15 cellular contexts compared by ENCODE assay signal in genomic region chr22:21591695-21592094, GRCh38. TPM values are rescaled to one million over a fixed set of nuclear protein-coding genes. Genes with fewer than 3 reads are reported as not detected.
DNase-seq lines count a peak whose midpoint lies in the region; ATAC-seq, FAIRE-seq and TF ChIP-seq lines count a peak whose summit lies in the region.
"Had no signal": no experiment of that assay in that cellular context is flagged by ENCODE, and none has a peak within 500 bp of the region (broad histone marks: within the 10 kb centered on the region; RNA-seq: fewer than 3 reads in every experiment).

No MANE protein-coding gene starts in this region.

- peak overlapping the region in 3 of 5 experiments; percentile 66 to 74 (median 73) for H3K27ac Mint-ChIP-seq in brain
- peak overlapping the region in 9 of 10 donors; percentile 40 to 89 (median 77) for H3K27ac Mint-ChIP-seq in naive thymus-derived CD8-positive, alpha-beta T cell

- H3K36me3 ChIP-seq in BLaER1 treated with 17β-estradiol and CSF1 and Interleukin-3, amounts not matched to agents 10 nM and 100 nM, result peaks cover 54 to 92% (median 71%) of the 10 kb centered on the region in 11 experiments
- H3K36me3 ChIP-seq in MG63, result peaks cover 51% of the 10 kb centered on the region
- H3K36me3 ChIP-seq in HepG2 (replicated peaks in 1 of 2; ENCODE audit: control insufficient read depth in 1 of 2, insufficient read depth in 2 of 2, low read length in 2 of 2), result peaks cover 22 to 79% of the 10 kb centered on the region in 2 experiments
- H3K36me3 ChIP-seq: breast epithelium had no signal

- peak overlapping the region in 1 of 11 experiments; percentile 3; a peak in 1 of 22 replicates for H3K9ac ChIP-seq in BLaER1 treated with 17β-estradiol and CSF1 and Interleukin-3, amounts not matched to agents 10 nM and 100 nM
- no peak overlapping the region for H3K9ac ChIP-seq in HepG2 (ENCODE audit: insufficient read depth, low read depth, low read length)

- H2AFZ ChIP-seq in HepG2 (ENCODE audit: low read length), result no peak overlapping the region

- no peak for TF ChIP-seq RAD21 in HepG2 (CRISPR knock-in tag; IDR thresholded peaks at IDR 0.05)

- 100% methylated on average over 9 of the region's 9 CpGs for WGBS in HepG2 (ENCODE audit: low lambda C conversion rate)

- H3K27ac ChIP-seq in BLaER1 treated with 17β-estradiol and CSF1 and Interleukin-3, amounts not matched to agents 10 nM and 100 nM, result 0 out of 22 replicates have a peak overlapping the region, but pooled peaks of 1 of the 11 experiments have one; percentile 3
- no peak overlapping the region for H3K27ac ChIP-seq in HepG2 (ENCODE audit: extremely low read length, insufficient read depth, low read length)
- H3K27ac ChIP-seq: epithelial cell of prostate had no signal

- TF ChIP-seq EP300 in HepG2 (IDR thresholded peaks at IDR 0.05; ENCODE audit: low read depth in 2 of 2, low read length in 2 of 2) (no peak), HepG2 (CRISPR knock-in tag; IDR thresholded peaks at IDR 0.05; ENCODE audit: borderline replicate concordance) (no peak)

- H3K4me3 Mint-ChIP-seq in brain, result no peak overlapping the region
- H3K4me3 Mint-ChIP-seq in naive thymus-derived CD8-positive, alpha-beta T cell, result peak overlapping the region in 5 of 10 donors; percentile 2 to 59 (median 16)

- in situ Hi-C loops in HepG2 (cut with HindIII; ENCODE audit: extremely low pct_ligation_motif_present, low pct_unique_long_range_greater_than_20kb), result no loop called here

- H3K79me2 ChIP-seq in HepG2 (ENCODE audit: insufficient read depth, low read length), result peaks cover 89% of the 10 kb centered on the region

- no peaks in the 10 kb centered on the region for H3K9me3 Mint-ChIP-seq in brain
- peaks cover 0 to 2% (median 0%) of the 10 kb centered on the region in 9 donors for H3K9me3 Mint-ChIP-seq in naive thymus-derived CD8-positive, alpha-beta T cell

- no peak overlapping the region for H3K4me3 ChIP-seq in BLaER1 treated with 17β-estradiol and CSF1 and Interleukin-3, amounts not matched to agents 10 nM and 100 nM
- H3K4me3 ChIP-seq in MG63 (no peak overlapping the region), HepG2 (replicated peaks in 1 of 3; ENCODE audit: insufficient read depth in 1 of 3, low read depth in 2 of 3, low read length in 3 of 3) (no peak overlapping the region)
- H3K4me3 ChIP-seq: breast epithelium had no signal

- peaks cover 31% of the 10 kb centered on the region for H3K4me1 Mint-ChIP-seq in brain
- peaks cover 42 to 85% (median 73%) of the 10 kb centered on the region in 4 donors for H3K4me1 Mint-ChIP-seq in naive thymus-derived CD8-positive, alpha-beta T cell

- H3K9me3 ChIP-seq in BLaER1 treated with 17β-estradiol and CSF1 and Interleukin-3, amounts not matched to agents 10 nM and 100 nM (replicated peaks in 1 of 11), result no peaks in the 10 kb centered on the region
- no peaks in the 10 kb centered on the region for H3K9me3 ChIP-seq in MG63
- no peaks in the 10 kb centered on the region for H3K9me3 ChIP-seq in HepG2 (ENCODE audit: low read length)
- H3K9me3 ChIP-seq: breast epithelium had no signal

- no peaks in the 10 kb centered on the region for H3K27me3 ChIP-seq in BLaER1 treated with 17β-estradiol and CSF1 and Interleukin-3, amounts not matched to agents 10 nM and 100 nM
- H3K27me3 ChIP-seq in MG63, result no peaks in the 10 kb centered on the region
- H3K27me3 ChIP-seq in HepG2 (ENCODE audit: control insufficient read depth in 1 of 2, insufficient read depth in 2 of 2, low read length in 2 of 2), result no peaks in the 10 kb centered on the region
- H3K27me3 ChIP-seq: breast epithelium had no signal

- TF ChIP-seq CTCF in brain (conservative IDR thresholded peaks at IDR 0.05) (no peak), HepG2 (CRISPR knock-in tag; IDR thresholded peaks at IDR 0.05) (no peak)

- H4K20me1 ChIP-seq in BLaER1 treated with 17β-estradiol and CSF1 and Interleukin-3, amounts not matched to agents 10 nM and 100 nM, result peaks cover 100% of the 10 kb centered on the region in 11 experiments
- H4K20me1 ChIP-seq in HepG2 (ENCODE audit: insufficient read depth, low read length), result peaks cover 65% of the 10 kb centered on the region

- TF ChIP-seq POLR2A in HepG2 (IDR thresholded peaks at IDR 0.05; ENCODE audit: insufficient read depth in 1 of 2, low read depth in 2 of 2, low read length in 2 of 2), result no peak

- H3K36me3 Mint-ChIP-seq in brain, result peaks cover 56% of the 10 kb centered on the region
- peaks cover 15 to 53% (median 18%) of the 10 kb centered on the region in 3 donors for H3K36me3 Mint-ChIP-seq in naive thymus-derived CD8-positive, alpha-beta T cell

- no peak for FAIRE-seq in HepG2 (lab: Jason Lieb, UNC)

- DNase-seq in MG63 (peak; percentile 70), HepG2 (ENCODE audit: low spot score) (no peak), NCI-H748 treated with DMSO at 0.1 percent for 48 hours (lab: John Stamatoyannopoulos, UW) (no peak)
- DNase-seq in naive thymus-derived CD8-positive, alpha-beta T cell, result no peak
- DNase-seq: AML-193, EL, mesendoderm, NCI-H2227 treated with DMSO at 0.1 percent for 48 hours, RPMI8226 had no signal

- CTCF ChIA-PET in HepG2 (lab: Yijun Ruan, JAX; ENCODE audit: low intra/inter-chr PET ratio, low total read pairs), result no interaction called here

- peak in 1 of 2 donors; percentile 23 for ATAC-seq in naive thymus-derived CD8-positive, alpha-beta T cell
- ATAC-seq in HepG2 (no peak), HG02884 (IDR thresholded peaks at IDR 0.05; ENCODE audit: unreplicated experiment) (no peak)
- ATAC-seq in activated CD4-positive, CD25-positive, alpha-beta regulatory T cell treated with anti-CD3 and anti-CD28 coated beads, Interleukin-2, amount 50 U/mL, for 24 hours, result no peak

- no TSS peak for BruUV-seq in HepG2 (replicated peaks; lab: Mats Ljungman, UMichigan)

- intact Hi-C loops in HepG2 (cut with micrococcal nuclease; ENCODE audit: unreplicated experiment), result loop anchor here (5.0 kb wide), 1 partner anchor 51 kb away; the partner anchor contains the start of gene SDF2L1

- H3K4me1 ChIP-seq in BLaER1 treated with 17β-estradiol and CSF1 and Interleukin-3, amounts not matched to agents 10 nM and 100 nM, result peaks cover 45 to 71% (median 52%) of the 10 kb centered on the region in 10 experiments
- H3K4me1 ChIP-seq in HepG2 (ENCODE audit: insufficient read depth, low read length), result no peaks in the 10 kb centered on the region

- H3K4me2 ChIP-seq in BLaER1 treated with 17β-estradiol and CSF1 and Interleukin-3, amounts not matched to agents 10 nM and 100 nM, result peak overlapping the region in 8 of 11 experiments; percentile 30 to 76 (median 60); a peak in 15 of 22 replicates
- H3K4me2 ChIP-seq in HepG2 (ENCODE audit: low read depth, low read length), result no peak overlapping the region

- POLR2A ChIA-PET in naive thymus-derived CD8-positive, alpha-beta T cell (lab: Charles Lee), result interaction anchor here (0.5 kb wide), 1 partner anchor 20 kb away, joined by 4 read pairs; no protein-coding TSS in a partner anchor
- POLR2A ChIA-PET in HepG2 (lab: Yijun Ruan, JAX), result no interaction called here

- H3K27me3 Mint-ChIP-seq in brain, result no peaks in the 10 kb centered on the region
- H3K27me3 Mint-ChIP-seq in naive thymus-derived CD8-positive, alpha-beta T cell, result no peaks in the 10 kb centered on the region

RNA-seq across cellular contexts. Expression of gene UBE2L3, which starts 24.2 kb away (rescaled TPM):
- 35.8 and 37.1 TPM in 2 replicates for total RNA-seq in MG63 (2014; rRNA removed; shearing (Covaris generic); ENCODE audit: low replicate concordance)
- polyA plus RNA-seq in brain (ENCODE audit: insufficient read depth, low read depth, low replicate concordance) (89.0 TPM), HepG2 (2011; rRNA removed) (28.4 and 30.2 TPM in 2 replicates)
- total RNA-seq in naive thymus-derived CD8-positive, alpha-beta T cell, result 10 to 100 TPM; 33.3 to 34.5 TPM
- polyA plus RNA-seq in naive thymus-derived CD8-positive, alpha-beta T cell, result 10 to 100 TPM; 88.4 to 97.6 (median 96.8) TPM
- total RNA-seq in HepG2 (2016; rRNA removed; fragmentation: Illumina TruSeq; extraction: Trizol), result 58.1 and 74.0 TPM in 2 replicates
- 18.9 and 21.0 TPM in 2 replicates for total RNA-seq in HepG2 (2016; cell fraction: cytosol; rRNA removed; fragmentation: Illumina TruSeq; extraction: Trizol; ENCODE audit: low read depth)
- total RNA-seq in HepG2 (2016; cell fraction: insoluble cytoplasmic fraction; rRNA removed; fragmentation: Illumina TruSeq; extraction: Trizol), result 54.7 and 71.2 TPM in 2 replicates
- 28.3 and 30.3 TPM in 2 replicates for total RNA-seq in HepG2 (2016; cell fraction: membrane; rRNA removed; fragmentation: Illumina TruSeq; extraction: Trizol)
- 19.5 and 20.6 TPM in 2 replicates for total RNA-seq in HepG2 (2016; cell fraction: nucleus; rRNA removed; fragmentation: Illumina TruSeq; extraction: Trizol)
- polyA plus RNA-seq in HepG2 (2011; cell fraction: cytosol; rRNA removed), result 23.5 and 29.7 TPM in 2 replicates
- polyA plus RNA-seq in HepG2 (2011; cell fraction: nucleus; rRNA removed), result 6.3 and 8.9 TPM in 2 replicates
- 34.6 and 41.4 TPM in 2 replicates for polyA plus RNA-seq in HepG2 (2012)
- 22.0 and 22.8 TPM in 2 replicates for polyA plus RNA-seq in HepG2 (2016; cell fraction: cytosol; fragmentation: Illumina TruSeq; extraction: Trizol; ENCODE audit: low read depth)
- 108 and 112 TPM in 2 replicates for polyA plus RNA-seq in HepG2 (2016; cell fraction: insoluble cytoplasmic fraction; fragmentation: Illumina TruSeq; extraction: Trizol; ENCODE audit: low read depth)
- polyA plus RNA-seq in HepG2 (2016; cell fraction: membrane; fragmentation: Illumina TruSeq; extraction: Trizol; ENCODE audit: low read depth), result 30.8 and 30.9 TPM in 2 replicates
- polyA plus RNA-seq in HepG2 (2016; cell fraction: nucleus; fragmentation: Illumina TruSeq; extraction: Trizol; ENCODE audit: insufficient read depth, low read depth), result 38.8 and 39.3 TPM in 2 replicates
- polyA minus RNA-seq in HepG2 (2011; rRNA and poly(A)+ RNA removed; ENCODE audit: low replicate concordance), result 22.7 and 33.2 TPM in 2 replicates
- 16.1 and 16.5 TPM in 2 replicates for polyA minus RNA-seq in HepG2 (2011; cell fraction: cytosol; rRNA and poly(A)+ RNA removed)
- 8.5 and 11.7 TPM in 2 replicates for polyA minus RNA-seq in HepG2 (2011; cell fraction: nucleus; rRNA and poly(A)+ RNA removed)

RNA-seq across cellular contexts. Expression of gene YDJC, which starts 38.1 kb away (rescaled TPM):
- 70.3 and 78.4 TPM in 2 replicates for total RNA-seq in MG63 (2014; rRNA removed; shearing (Covaris generic); ENCODE audit: low replicate concordance)
- polyA plus RNA-seq in brain (ENCODE audit: insufficient read depth, low read depth, low replicate concordance), result 16.1 TPM
- total RNA-seq in naive thymus-derived CD8-positive, alpha-beta T cell, result 10 to 100 TPM; 48.8 to 54.0 TPM
- 10 to 100 TPM; 38.0 to 68.9 (median 53.6) TPM for polyA plus RNA-seq in naive thymus-derived CD8-positive, alpha-beta T cell
- total RNA-seq in HepG2 (2016; rRNA removed; fragmentation: Illumina TruSeq; extraction: Trizol), result 27.0 and 32.0 TPM in 2 replicates
- 18.2 and 18.6 TPM in 2 replicates for total RNA-seq in HepG2 (2016; cell fraction: cytosol; rRNA removed; fragmentation: Illumina TruSeq; extraction: Trizol; ENCODE audit: low read depth)
- 28.2 and 30.6 TPM in 2 replicates for total RNA-seq in HepG2 (2016; cell fraction: insoluble cytoplasmic fraction; rRNA removed; fragmentation: Illumina TruSeq; extraction: Trizol)
- 30.4 and 39.2 TPM in 2 replicates for total RNA-seq in HepG2 (2016; cell fraction: membrane; rRNA removed; fragmentation: Illumina TruSeq; extraction: Trizol)
- 14.3 and 16.0 TPM in 2 replicates for total RNA-seq in HepG2 (2016; cell fraction: nucleus; rRNA removed; fragmentation: Illumina TruSeq; extraction: Trizol)
- polyA plus RNA-seq in HepG2 (2011; rRNA removed), result 15.3 and 19.9 TPM in 2 replicates
- 15.7 and 30.3 TPM in 2 replicates for polyA plus RNA-seq in HepG2 (2011; cell fraction: cytosol; rRNA removed)
- 42.4 and 43.1 TPM in 2 replicates for polyA plus RNA-seq in HepG2 (2011; cell fraction: nucleus; rRNA removed)
- polyA plus RNA-seq in HepG2 (2012), result 10.8 and 14.7 TPM in 2 replicates
- 20.1 and 25.1 TPM in 2 replicates for polyA plus RNA-seq in HepG2 (2016; cell fraction: cytosol; fragmentation: Illumina TruSeq; extraction: Trizol; ENCODE audit: low read depth)
- polyA plus RNA-seq in HepG2 (2016; cell fraction: insoluble cytoplasmic fraction; fragmentation: Illumina TruSeq; extraction: Trizol; ENCODE audit: low read depth), result 30.6 and 33.5 TPM in 2 replicates
- polyA plus RNA-seq in HepG2 (2016; cell fraction: membrane; fragmentation: Illumina TruSeq; extraction: Trizol; ENCODE audit: low read depth), result 32.1 and 32.9 TPM in 2 replicates
- 31.4 and 34.1 TPM in 2 replicates for polyA plus RNA-seq in HepG2 (2016; cell fraction: nucleus; fragmentation: Illumina TruSeq; extraction: Trizol; ENCODE audit: insufficient read depth, low read depth)
- polyA minus RNA-seq in HepG2 (2011; rRNA and poly(A)+ RNA removed; ENCODE audit: low replicate concordance), result 24.6 and 29.4 TPM in 2 replicates
- 8.5 and 10.8 TPM in 2 replicates for polyA minus RNA-seq in HepG2 (2011; cell fraction: cytosol; rRNA and poly(A)+ RNA removed)
- polyA minus RNA-seq in HepG2 (2011; cell fraction: nucleus; rRNA and poly(A)+ RNA removed), result 11.7 and 13.1 TPM in 2 replicates

RNA-seq across cellular contexts. Expression of gene RIMBP3C, which starts 40.4 kb away (rescaled TPM):
- total RNA-seq in MG63 (2014; rRNA removed; shearing (Covaris generic); ENCODE audit: low replicate concordance), result 0.30 and 0.49 TPM in 2 replicates
- polyA plus RNA-seq in brain (ENCODE audit: insufficient read depth, low read depth, low replicate concordance), result not detected
- 1 to 10 TPM; 3.2 to 3.5 TPM for total RNA-seq in naive thymus-derived CD8-positive, alpha-beta T cell
- under 1 TPM in 2 of 3 donors, not detected in 1; 0.39 to 0.55 TPM for polyA plus RNA-seq in naive thymus-derived CD8-positive, alpha-beta T cell
- 0.11 and 0.15 TPM in 2 replicates for total RNA-seq in HepG2 (2016; rRNA removed; fragmentation: Illumina TruSeq; extraction: Trizol)
- total RNA-seq in HepG2 (2016; cell fraction: cytosol; rRNA removed; fragmentation: Illumina TruSeq; extraction: Trizol; ENCODE audit: low read depth), result not detected in 2 replicates
- 0.13 and 0.16 TPM in 2 replicates for total RNA-seq in HepG2 (2016; cell fraction: insoluble cytoplasmic fraction; rRNA removed; fragmentation: Illumina TruSeq; extraction: Trizol)
- total RNA-seq in HepG2 (2016; cell fraction: membrane; rRNA removed; fragmentation: Illumina TruSeq; extraction: Trizol), result 0.03 TPM in 1 of 2 replicates, not detected in the other
- 0.22 TPM in 1 of 2 replicates, not detected in the other for total RNA-seq in HepG2 (2016; cell fraction: nucleus; rRNA removed; fragmentation: Illumina TruSeq; extraction: Trizol)
- polyA plus RNA-seq in HepG2 (2011; rRNA removed), result not detected in 2 replicates
- 0.01 TPM in 2 replicates for polyA plus RNA-seq in HepG2 (2011; cell fraction: cytosol; rRNA removed)
- polyA plus RNA-seq in HepG2 (2011; cell fraction: nucleus; rRNA removed), result 0.03 TPM in 1 of 2 replicates, not detected in the other
- polyA plus RNA-seq in HepG2 (2012), result 0.03 TPM in 2 replicates
- polyA plus RNA-seq in HepG2 (2016; cell fraction: cytosol; fragmentation: Illumina TruSeq; extraction: Trizol; ENCODE audit: low read depth), result not detected in 2 replicates
- polyA plus RNA-seq in HepG2 (2016; cell fraction: insoluble cytoplasmic fraction; fragmentation: Illumina TruSeq; extraction: Trizol; ENCODE audit: low read depth), result 0.04 and 0.11 TPM in 2 replicates
- polyA plus RNA-seq in HepG2 (2016; cell fraction: membrane; fragmentation: Illumina TruSeq; extraction: Trizol; ENCODE audit: low read depth), result 0.05 TPM in 1 of 2 replicates, not detected in the other
- not detected in 2 replicates for polyA plus RNA-seq in HepG2 (2016; cell fraction: nucleus; fragmentation: Illumina TruSeq; extraction: Trizol; ENCODE audit: insufficient read depth, low read depth)
- polyA minus RNA-seq in HepG2 (2011; rRNA and poly(A)+ RNA removed; ENCODE audit: low replicate concordance), result 0.02 and 0.49 TPM in 2 replicates
- not detected in 2 replicates for polyA minus RNA-seq in HepG2 (2011; cell fraction: cytosol; rRNA and poly(A)+ RNA removed)
- polyA minus RNA-seq in HepG2 (2011; cell fraction: nucleus; rRNA and poly(A)+ RNA removed), result not detected in 2 replicates

RNA-seq across cellular contexts. Expression of gene CCDC116, which starts 40.9 kb away (rescaled TPM):
- not detected in 2 replicates for total RNA-seq in MG63 (2014; rRNA removed; shearing (Covaris generic); ENCODE audit: low replicate concordance)
- 0.24 TPM for polyA plus RNA-seq in brain (ENCODE audit: insufficient read depth, low read depth, low replicate concordance)
- under 1 TPM; 0.34 to 0.93 TPM for total RNA-seq in naive thymus-derived CD8-positive, alpha-beta T cell
- polyA plus RNA-seq in naive thymus-derived CD8-positive, alpha-beta T cell, result not detected
- total RNA-seq in HepG2 (2016; rRNA removed; fragmentation: Illumina TruSeq; extraction: Trizol), result 0.33 TPM in 1 of 2 replicates, not detected in the other
- total RNA-seq in HepG2 (2016; cell fraction: cytosol; rRNA removed; fragmentation: Illumina TruSeq; extraction: Trizol; ENCODE audit: low read depth), result 0.09 TPM in 1 of 2 replicates, not detected in the other
- 0.13 and 0.15 TPM in 2 replicates for total RNA-seq in HepG2 (2016; cell fraction: insoluble cytoplasmic fraction; rRNA removed; fragmentation: Illumina TruSeq; extraction: Trizol)
- 0.28 TPM in 1 of 2 replicates, not detected in the other for total RNA-seq in HepG2 (2016; cell fraction: membrane; rRNA removed; fragmentation: Illumina TruSeq; extraction: Trizol)
- 0.19 and 0.28 TPM in 2 replicates for total RNA-seq in HepG2 (2016; cell fraction: nucleus; rRNA removed; fragmentation: Illumina TruSeq; extraction: Trizol)
- 0.05 and 0.15 TPM in 2 replicates for polyA plus RNA-seq in HepG2 (2011; rRNA removed)
- polyA plus RNA-seq in HepG2 (2011; cell fraction: cytosol; rRNA removed), result 0.04 and 0.13 TPM in 2 replicates
- 0.78 and 0.79 TPM in 2 replicates for polyA plus RNA-seq in HepG2 (2011; cell fraction: nucleus; rRNA removed)
- 0.05 and 0.15 TPM in 2 replicates for polyA plus RNA-seq in HepG2 (2012)
- polyA plus RNA-seq in HepG2 (2016; cell fraction: cytosol; fragmentation: Illumina TruSeq; extraction: Trizol; ENCODE audit: low read depth), result 0.05 and 0.07 TPM in 2 replicates
- polyA plus RNA-seq in HepG2 (2016; cell fraction: insoluble cytoplasmic fraction; fragmentation: Illumina TruSeq; extraction: Trizol; ENCODE audit: low read depth), result 0.17 TPM in 1 of 2 replicates, not detected in the other
- polyA plus RNA-seq in HepG2 (2016; cell fraction: membrane; fragmentation: Illumina TruSeq; extraction: Trizol; ENCODE audit: low read depth), result 0.16 TPM in 1 of 2 replicates, not detected in the other
- polyA plus RNA-seq in HepG2 (2016; cell fraction: nucleus; fragmentation: Illumina TruSeq; extraction: Trizol; ENCODE audit: insufficient read depth, low read depth), result 0.64 and 0.97 TPM in 2 replicates
- 0.07 and 0.12 TPM in 2 replicates for polyA minus RNA-seq in HepG2 (2011; rRNA and poly(A)+ RNA removed; ENCODE audit: low replicate concordance)
- polyA minus RNA-seq in HepG2 (2011; cell fraction: cytosol; rRNA and poly(A)+ RNA removed), result not detected in 2 replicates
- 0.39 and 0.50 TPM in 2 replicates for polyA minus RNA-seq in HepG2 (2011; cell fraction: nucleus; rRNA and poly(A)+ RNA removed)

RNA-seq across cellular contexts. Expression of gene SDF2L1, which starts 50.4 kb away (rescaled TPM):
- 13.9 and 40.9 TPM in 2 replicates for total RNA-seq in MG63 (2014; rRNA removed; shearing (Covaris generic); ENCODE audit: low replicate concordance)
- 19.1 TPM for polyA plus RNA-seq in brain (ENCODE audit: insufficient read depth, low read depth, low replicate concordance)
- 10 to 100 TPM; 23.2 to 27.8 TPM for total RNA-seq in naive thymus-derived CD8-positive, alpha-beta T cell
- polyA plus RNA-seq in naive thymus-derived CD8-positive, alpha-beta T cell, result 10 to 100 TPM; 63.1 to 68.9 (median 63.4) TPM
- total RNA-seq in HepG2 (2016; rRNA removed; fragmentation: Illumina TruSeq; extraction: Trizol), result 39.7 and 57.4 TPM in 2 replicates
- 33.2 and 40.3 TPM in 2 replicates for total RNA-seq in HepG2 (2016; cell fraction: cytosol; rRNA removed; fragmentation: Illumina TruSeq; extraction: Trizol; ENCODE audit: low read depth)
- 40.0 and 62.7 TPM in 2 replicates for total RNA-seq in HepG2 (2016; cell fraction: insoluble cytoplasmic fraction; rRNA removed; fragmentation: Illumina TruSeq; extraction: Trizol)
- 45.7 and 54.6 TPM in 2 replicates for total RNA-seq in HepG2 (2016; cell fraction: membrane; rRNA removed; fragmentation: Illumina TruSeq; extraction: Trizol)
- total RNA-seq in HepG2 (2016; cell fraction: nucleus; rRNA removed; fragmentation: Illumina TruSeq; extraction: Trizol), result 34.2 and 40.4 TPM in 2 replicates
- polyA plus RNA-seq in HepG2 (2011; rRNA removed), result 16.6 and 18.0 TPM in 2 replicates
- 15.2 and 26.9 TPM in 2 replicates for polyA plus RNA-seq in HepG2 (2011; cell fraction: cytosol; rRNA removed)
- polyA plus RNA-seq in HepG2 (2011; cell fraction: nucleus; rRNA removed), result 10.9 and 11.0 TPM in 2 replicates
- 13.3 and 21.0 TPM in 2 replicates for polyA plus RNA-seq in HepG2 (2012)
- 42.3 and 50.0 TPM in 2 replicates for polyA plus RNA-seq in HepG2 (2016; cell fraction: cytosol; fragmentation: Illumina TruSeq; extraction: Trizol; ENCODE audit: low read depth)
- polyA plus RNA-seq in HepG2 (2016; cell fraction: insoluble cytoplasmic fraction; fragmentation: Illumina TruSeq; extraction: Trizol; ENCODE audit: low read depth), result 46.2 TPM in 2 replicates
- 43.9 and 48.5 TPM in 2 replicates for polyA plus RNA-seq in HepG2 (2016; cell fraction: membrane; fragmentation: Illumina TruSeq; extraction: Trizol; ENCODE audit: low read depth)
- polyA plus RNA-seq in HepG2 (2016; cell fraction: nucleus; fragmentation: Illumina TruSeq; extraction: Trizol; ENCODE audit: insufficient read depth, low read depth), result 73.9 and 89.3 TPM in 2 replicates
- 24.5 and 32.2 TPM in 2 replicates for polyA minus RNA-seq in HepG2 (2011; rRNA and poly(A)+ RNA removed; ENCODE audit: low replicate concordance)
- 8.3 and 14.1 TPM in 2 replicates for polyA minus RNA-seq in HepG2 (2011; cell fraction: cytosol; rRNA and poly(A)+ RNA removed)
- 2.6 and 5.5 TPM in 2 replicates for polyA minus RNA-seq in HepG2 (2011; cell fraction: nucleus; rRNA and poly(A)+ RNA removed)
